In genomic region chr12:7857916-7858315, GRCh38 we compare ENCODE assay signal across 1 cellular context.
TF ChIP-seq lines count a peak whose summit lies in the region.

No MANE protein-coding gene starts in this region.

TF ChIP-seq in H1, 55 proteins besides CTCF, POLR2A, EP300 and RAD21:
- TF ChIP-seq PHF8 (conservative IDR thresholded peaks at IDR 0.05; ENCODE audit: low read depth, low read length) (no peak), CBX5 (IDR thresholded peaks at IDR 0.05; ENCODE audit: low read depth, low read length) (no peak), BCL11A (IDR thresholded peaks at IDR 0.05; ENCODE audit: low read depth in 2 of 2, low read length in 2 of 2) (no peak), POLR2AphosphoS5 (IDR thresholded peaks at IDR 0.05; ENCODE audit: low read depth, low read length) (no peak), POU5F1 (IDR thresholded peaks at IDR 0.05; ENCODE audit: low read depth, low read length) (no peak)
TF ChIP-seq in H1: peak in this region for 0.
